ENCODE assay signal across 9 cellular contexts in the genomic region with DNA sequence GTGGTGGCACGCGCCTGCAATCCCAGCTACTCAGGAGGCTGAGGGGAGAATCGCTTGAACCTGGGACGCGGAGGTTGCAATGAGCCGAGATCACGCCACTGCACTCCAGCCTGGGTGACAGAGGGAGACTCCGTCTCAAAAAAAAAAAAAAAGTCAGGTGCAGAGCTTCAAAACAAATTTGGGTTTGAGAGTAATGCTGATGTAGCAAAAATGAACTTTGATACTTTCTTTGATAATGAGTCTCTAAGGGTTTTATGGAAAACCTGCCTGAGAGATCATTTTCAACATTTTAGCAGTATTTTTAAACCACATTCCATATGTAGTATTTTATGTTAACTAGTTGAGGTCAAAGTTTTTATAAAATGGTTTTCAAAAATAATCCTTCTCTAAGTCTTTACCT.
"Had no signal": no experiment of that assay in that cellular context is flagged by ENCODE, and none has a peak within 500 bp of the region (broad histone marks: within the 10 kb centered on the region; RNA-seq: fewer than 3 reads in every experiment).

No MANE protein-coding gene starts in this region.

- DNase-seq: GM23248, GOT3, H9, HCEC 1CT, Kasumi-1, KBM-7 had no signal

- H3K27ac ChIP-seq: GM23248, KMS-11 had no signal

- H3K4me2 ChIP-seq: KMS-11 had no signal

- H2AFZ ChIP-seq: GM23248 had no signal

- FAIRE-seq: H54, HTR-8/SVneo had no signal

- H3K4me3 ChIP-seq: GM23248 had no signal

- H3K9ac ChIP-seq: GM23248, KMS-11 had no signal
